8 cellular contexts compared by ENCODE assay signal in the genomic region with DNA sequence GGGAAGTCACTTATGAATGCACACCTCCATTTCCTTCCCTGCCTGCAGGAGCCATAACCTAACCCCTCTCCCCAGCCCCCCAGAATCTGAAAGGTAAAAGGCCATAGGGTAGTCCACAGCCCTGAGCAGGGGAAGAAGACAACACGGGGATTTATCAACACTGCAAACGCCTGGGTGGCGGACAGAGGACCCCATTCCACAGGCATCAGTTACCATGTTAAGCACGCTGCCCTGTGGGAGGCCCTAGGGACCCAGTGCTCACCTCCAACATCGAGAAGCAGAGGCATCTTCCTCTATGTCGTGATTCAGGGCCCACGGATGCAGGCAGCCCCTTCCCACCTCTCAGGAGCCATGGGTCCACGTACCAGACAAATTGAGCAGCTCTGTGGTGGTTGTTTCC.
"Had no signal": no experiment of that assay in that cellular context is flagged by ENCODE, and none has a peak within 500 bp of the region (broad histone marks: within the 10 kb centered on the region; RNA-seq: fewer than 3 reads in every experiment).

No MANE protein-coding gene starts in this region.

- DNase-seq: GOT3, H7, HFFc6, IMR-90 had no signal

- H3K27ac ChIP-seq: GM23248 had no signal

- H3K4me3 ChIP-seq: GM23248, HAP-1, K562 had no signal

- H3K27ac Mint-ChIP-seq: HFFc6 had no signal

- H3K9me3 ChIP-seq: HAP-1 had no signal

- H3K4me3 Mint-ChIP-seq: HFFc6 had no signal

- H3K36me3 ChIP-seq: HAP-1 had no signal

- ATAC-seq: HCT116 had no signal

- H3K4me1 ChIP-seq: HAP-1 had no signal
